Comparison of ENCODE assay signal across 8 cellular contexts in the genomic region with DNA sequence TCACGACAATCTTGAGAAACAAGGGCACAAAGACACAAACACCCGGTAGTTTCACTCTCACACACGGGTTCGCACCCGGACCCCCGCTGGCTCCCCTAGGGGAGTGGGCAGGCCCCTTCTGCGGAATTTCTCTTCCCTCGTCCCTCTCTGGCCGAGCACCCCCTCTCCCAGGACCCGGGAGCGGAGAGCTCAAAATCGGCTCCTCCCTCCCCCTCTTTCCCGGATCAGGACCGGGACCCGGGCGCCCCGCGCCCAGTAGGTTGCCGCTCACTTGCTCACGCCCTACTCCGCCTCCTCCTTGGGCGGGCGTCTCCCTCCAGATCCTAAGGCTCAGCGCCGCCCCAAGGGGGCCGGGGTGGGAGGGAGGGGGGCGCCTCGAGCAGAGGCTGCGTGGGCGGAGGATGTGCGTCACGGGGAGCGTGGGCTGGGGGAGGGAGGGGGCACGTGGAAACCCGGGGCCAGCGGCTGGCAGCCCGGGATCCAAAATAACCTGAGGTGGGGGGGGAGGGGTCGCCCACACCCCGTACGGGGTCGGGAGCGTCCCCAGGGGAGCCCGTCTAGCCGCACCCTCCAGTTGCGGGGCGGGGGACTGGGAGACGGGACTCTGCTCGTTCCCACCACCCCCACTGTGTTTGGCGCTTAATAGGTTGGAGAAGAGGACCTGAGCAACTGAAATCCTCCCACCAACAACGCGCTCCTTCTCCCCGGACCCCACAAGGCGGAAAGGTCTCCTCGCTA. TPM values are rescaled to one million over a fixed set of nuclear protein-coding genes. Genes with fewer than 3 reads are reported as not detected.
DNase-seq lines count a peak whose midpoint lies in the region; ATAC-seq, FAIRE-seq and TF ChIP-seq lines count a peak whose summit lies in the region.

No MANE protein-coding gene starts in this region.

- H3K4me1 ChIP-seq in endodermal cell (ENCODE audit: control insufficient read depth, insufficient read depth, low read length): peaks cover 3% of the 10 kb centered on the region

- H3K9ac ChIP-seq in endodermal cell (ENCODE audit: extremely low read depth, low read length, poor library complexity, severe bottlenecking): peak overlapping the region; percentile 54

- H3K36me3 ChIP-seq in endodermal cell (ENCODE audit: control insufficient read depth, insufficient read depth, low read length): no peaks in the 10 kb centered on the region

- peak overlapping the region; percentile 96 for H3K27ac Mint-ChIP-seq in endodermal cell

- H3K4me3 ChIP-seq in endodermal cell (ENCODE audit: low read length): peak overlapping the region; percentile 84

- peak; percentile 25 for TF ChIP-seq CTCF in endodermal cell (conservative IDR thresholded peaks at IDR 0.05)

- peak overlapping the region; percentile 98 for H3K27ac ChIP-seq in endodermal cell (ENCODE audit: low read depth, low read length)

- H3K27me3 Mint-ChIP-seq in endodermal cell (ENCODE audit: insufficient read depth): no peaks in the 10 kb centered on the region

- H3K4me1 Mint-ChIP-seq in endodermal cell: peaks cover 14% of the 10 kb centered on the region

- no peak for FAIRE-seq in GM18507 (lab: Jason Lieb, UNC)

- peak overlapping the region; percentile 78 for H3K4me3 Mint-ChIP-seq in endodermal cell

- H3K27me3 ChIP-seq in endodermal cell (ENCODE audit: control insufficient read depth, insufficient read depth, low read length, poor library complexity, severe bottlenecking): no peaks in the 10 kb centered on the region

- no peaks in the 10 kb centered on the region for H3K9me3 ChIP-seq in endodermal cell (ENCODE audit: control insufficient read depth, low read length)

- DNase-seq in GM18507 (ENCODE audit: extremely low spot score, insufficient read length, low read depth): peak; percentile 76
- DNase-seq in NCI-H82 (lab: John Stamatoyannopoulos, UW): peak; percentile 94
- DNase-seq in activated CD8-positive, alpha-beta memory T cell treated with anti-CD3 and anti-CD28 coated beads, Interleukin-2, amount 50 U/mL, for 1 hour (ENCODE audit: extremely low read depth): peak; percentile 90
- peak; percentile 93 for DNase-seq in endodermal cell
- DNase-seq in midbrain (lab: John Stamatoyannopoulos, UW): peak; percentile 57
- DNase-seq in stimulated activated CD8-positive, alpha-beta memory T cell treated with anti-CD3 and anti-CD28 coated beads, Interleukin-15, amount 100 ng/mL, for 48 hours (ENCODE audit: low read depth in 2 of 2): peak; percentile 88 to 93
- DNase-seq in DMS153 treated with DMSO at 0.1 percent for 48 hours (lab: John Stamatoyannopoulos, UW; ENCODE audit: unreplicated experiment): no peak

- ATAC-seq in HG02938 (IDR thresholded peaks at IDR 0.05; ENCODE audit: unreplicated experiment): peak; percentile 18

- 0% methylated on average over 7 to 46 of the region's 54 CpGs for WGBS in endodermal cell (ENCODE audit: insufficient coverage in 1 of 2, insufficient read length in 1 of 2), 2 experiments

- H3K36me3 Mint-ChIP-seq in endodermal cell (ENCODE audit: low read depth): peaks cover 9% of the 10 kb centered on the region

- no peaks in the 10 kb centered on the region for H3K9me3 Mint-ChIP-seq in endodermal cell

RNA-seq across cellular contexts. Expression of gene NAB2, which starts 1.8 kb away (rescaled TPM):
- 10 to 100 TPM; 13.5 to 21.7 TPM for total RNA-seq in endodermal cell
- 37.0 TPM for polyA plus RNA-seq in endodermal cell (2013, experiment 1 of 2)
- polyA plus RNA-seq in endodermal cell (2013, experiment 2 of 2): 34.9 TPM

RNA-seq across cellular contexts. Expression of gene NEMP1, which starts 8.5 kb away (rescaled TPM):
- 10 to 100 TPM; 36.3 to 52.6 TPM for total RNA-seq in endodermal cell
- polyA plus RNA-seq in endodermal cell (2013, experiment 1 of 2): 32.8 TPM
- polyA plus RNA-seq in endodermal cell (2013, experiment 2 of 2): 30.2 TPM

RNA-seq across cellular contexts. Expression of gene STAT6, which starts 24.0 kb away (rescaled TPM):
- 100 to 1,000 TPM in 1 of 2 donors, 10 to 100 TPM in 1; 60.2 to 102 TPM for total RNA-seq in endodermal cell
- 37.7 TPM for polyA plus RNA-seq in endodermal cell (2013, experiment 1 of 2)
- polyA plus RNA-seq in endodermal cell (2013, experiment 2 of 2): 30.1 TPM

RNA-seq across cellular contexts. Expression of gene MYO1A, which starts 37.2 kb away (rescaled TPM):
- total RNA-seq in endodermal cell: 1 to 10 TPM in 1 of 2 donors, under 1 TPM in 1; 0.77 to 1.7 TPM
- polyA plus RNA-seq in endodermal cell (2013, experiment 1 of 2): 1.1 TPM
- polyA plus RNA-seq in endodermal cell (2013, experiment 2 of 2): 0.12 TPM

RNA-seq across cellular contexts. Expression of gene LRP1, which starts 41.2 kb away (rescaled TPM):
- 10 to 100 TPM; 74.5 to 87.7 TPM for total RNA-seq in endodermal cell
- 42.2 TPM for polyA plus RNA-seq in endodermal cell (2013, experiment 1 of 2)
- 43.6 TPM for polyA plus RNA-seq in endodermal cell (2013, experiment 2 of 2)
